8 cellular contexts compared by ENCODE assay signal in genomic region chr2:241540766-241541561, GRCh38. TPM values are rescaled to one million over a fixed set of nuclear protein-coding genes. Genes with fewer than 3 reads are reported as not detected.
DNase-seq lines count a peak whose midpoint lies in the region; ATAC-seq and TF ChIP-seq lines count a peak whose summit lies in the region.

No MANE protein-coding gene starts in this region.

- peaks cover 0 to 6% (median 0%) of the 10 kb centered on the region in 3 donors for H3K36me3 Mint-ChIP-seq in CD8-positive, alpha-beta memory T cell
- H3K36me3 Mint-ChIP-seq in effector memory CD8-positive, alpha-beta T cell (ENCODE audit: insufficient read depth), result no peaks in the 10 kb centered on the region
- H3K36me3 Mint-ChIP-seq in mesothelial cell of epicardium, result no peaks in the 10 kb centered on the region

- H3K27ac Mint-ChIP-seq in CD8-positive, alpha-beta memory T cell, result no peak overlapping the region
- no peak overlapping the region for H3K27ac Mint-ChIP-seq in effector memory CD8-positive, alpha-beta T cell
- H3K27ac Mint-ChIP-seq in mesothelial cell of epicardium, result peak overlapping the region; percentile 57

- peaks cover 0 to 5% (median 3%) of the 10 kb centered on the region in 3 donors for H3K4me1 Mint-ChIP-seq in CD8-positive, alpha-beta memory T cell
- peaks cover 0 to 2% of the 10 kb centered on the region in 2 donors for H3K4me1 Mint-ChIP-seq in effector memory CD8-positive, alpha-beta T cell (ENCODE audit: low read depth in 2 of 2)
- H3K4me1 Mint-ChIP-seq in mesothelial cell of epicardium, result peaks cover 8% of the 10 kb centered on the region

- H3K4me3 ChIP-seq in CD8-positive, alpha-beta memory T cell (ENCODE audit: low read length), result no peak overlapping the region

- no peak for TF ChIP-seq CTCF in mesothelial cell of epicardium (IDR thresholded peaks at IDR 0.05; ENCODE audit: unreplicated experiment)

- peaks cover 19 to 27% of the 10 kb centered on the region in 2 donors for H3K27me3 Mint-ChIP-seq in CD8-positive, alpha-beta memory T cell
- H3K27me3 Mint-ChIP-seq in effector memory CD8-positive, alpha-beta T cell, result peaks cover 19 to 34% of the 10 kb centered on the region in 2 donors
- H3K27me3 Mint-ChIP-seq in mesothelial cell of epicardium (ENCODE audit: low read depth), result peaks cover 20% of the 10 kb centered on the region

- no peaks in the 10 kb centered on the region for H3K4me1 ChIP-seq in CD8-positive, alpha-beta memory T cell (ENCODE audit: insufficient read depth, low read length)

- H3K9me3 Mint-ChIP-seq in CD8-positive, alpha-beta memory T cell, result no peaks in the 10 kb centered on the region
- H3K9me3 Mint-ChIP-seq in effector memory CD8-positive, alpha-beta T cell, result no peaks in the 10 kb centered on the region
- H3K9me3 Mint-ChIP-seq in mesothelial cell of epicardium, result no peaks in the 10 kb centered on the region

- peaks cover 7% of the 10 kb centered on the region for H3K27me3 ChIP-seq in CD8-positive, alpha-beta memory T cell (ENCODE audit: insufficient read depth, low read length, poor library complexity, severe bottlenecking)

- ATAC-seq in effector memory CD8-positive, alpha-beta T cell (replicated peaks), result peak; percentile 78
- ATAC-seq in GM18511 (IDR thresholded peaks at IDR 0.05; ENCODE audit: unreplicated experiment), result no peak
- ATAC-seq in HG03097 (IDR thresholded peaks at IDR 0.05; ENCODE audit: low FRiP score, unreplicated experiment), result no peak

- CTCF ChIA-PET in CD8-positive, alpha-beta memory T cell (lab: Charles Lee), result no interaction called here

- no peak overlapping the region for H3K27ac ChIP-seq in CD8-positive, alpha-beta memory T cell (ENCODE audit: low read depth, low read length)

- POLR2A ChIA-PET in CD8-positive, alpha-beta memory T cell (lab: Charles Lee), result no interaction called here

- peak overlapping the region in 6 of 7 donors; percentile 36 to 62 (median 52) for H3K4me3 Mint-ChIP-seq in CD8-positive, alpha-beta memory T cell
- H3K4me3 Mint-ChIP-seq in effector memory CD8-positive, alpha-beta T cell, result peak overlapping the region; percentile 51 to 73
- H3K4me3 Mint-ChIP-seq in mesothelial cell of epicardium, result peak overlapping the region; percentile 62

- peak in 4 of 5 donors; percentile 30 to 50 (median 40) for DNase-seq in CD8-positive, alpha-beta memory T cell
- DNase-seq in NAMALWA (ENCODE audit: low spot score), result peak; percentile 57
- DNase-seq in activated CD8-positive, alpha-beta memory T cell treated with anti-CD3 and anti-CD28 coated beads for 48 hours (ENCODE audit: low read depth in 2 of 3, low spot score in 2 of 3), result peak; percentile 44 to 68 (median 51)
- DNase-seq in effector memory CD8-positive, alpha-beta T cell, result peak; percentile 22 to 35 (median 27)
- peak in 1 of 2 experiments; percentile 71 for DNase-seq in mesothelial cell of epicardium (ENCODE audit: low spot score in 2 of 2, unreplicated experiment in 2 of 2)
- peak; percentile 66 to 75 for DNase-seq in stimulated activated CD8-positive, alpha-beta memory T cell treated with anti-CD3 and anti-CD28 coated beads, Interleukin-2, amount 100 ng/mL, for 48 hours (ENCODE audit: low read depth in 2 of 2)

- H3K9me3 ChIP-seq in CD8-positive, alpha-beta memory T cell (ENCODE audit: low read length), result no peaks in the 10 kb centered on the region

- no peaks in the 10 kb centered on the region for H3K36me3 ChIP-seq in CD8-positive, alpha-beta memory T cell (ENCODE audit: insufficient read depth, low read length)

RNA-seq across cellular contexts. Expression of gene BOK, which starts 17.6 kb away (rescaled TPM):
- not detected for total RNA-seq in CD8-positive, alpha-beta memory T cell
- polyA plus RNA-seq in CD8-positive, alpha-beta memory T cell, result not detected
- 33.0 to 37.2 TPM (median 36.0 TPM) in 3 replicates for total RNA-seq in mesothelial cell of epicardium

RNA-seq across cellular contexts. Expression of gene STK25, which starts 32.6 kb away (rescaled TPM):
- 10 to 100 TPM; 95.0 to 96.2 TPM for total RNA-seq in CD8-positive, alpha-beta memory T cell
- polyA plus RNA-seq in CD8-positive, alpha-beta memory T cell, result 86.3 TPM
- total RNA-seq in mesothelial cell of epicardium, result 183 to 193 TPM (median 192 TPM) in 3 replicates

Comparison
In these comparisons a context has a peak if more than half of its experiments do, and no peak if none do; other contexts are left out.
1. RNA of gene BOK, which starts 17.6 kb away (total RNA-seq): 33.0 to 37.2 TPM in mesothelial cell of epicardium; not detected in CD8-positive, alpha-beta memory T cell; every median in the first group is over 10 times any median in the second.
2. Peak in every context shown above with its lines, with median percentiles within 50 percentile points of each other: H3K4me3 Mint-ChIP-seq.